1 cellular context compared by ENCODE assay signal in genomic region chr1:2041887-2042286, GRCh38.
TF ChIP-seq lines count a peak whose summit lies in the region.

No MANE protein-coding gene starts in this region.

TF ChIP-seq in HEK293, 187 proteins besides CTCF, POLR2A, EP300 and RAD21 (continued from another document):
- TF ChIP-seq ZNF280C (tag by site-specific recombination; IDR thresholded peaks at IDR 0.05) (no peak), PRDM10 (tag by site-specific recombination; IDR thresholded peaks at IDR 0.05) (no peak), ZNF837 (tag by site-specific recombination; IDR thresholded peaks at IDR 0.05) (no peak), ZNF658 (tag by site-specific recombination; IDR thresholded peaks at IDR 0.05) (no peak), ZNF76 (tag by site-specific recombination; IDR thresholded peaks at IDR 0.05; ENCODE audit: borderline replicate concordance, low read depth) (no peak), HOXD13 (CRISPR knock-in tag; IDR thresholded peaks at IDR 0.05; ENCODE audit: borderline replicate concordance) (no peak), ZNF792 (tag by site-specific recombination; IDR thresholded peaks at IDR 0.05) (no peak)
TF ChIP-seq in HEK293: peak in this region for 4.
